ENCODE assay signal across 18 cellular contexts in the genomic region with DNA sequence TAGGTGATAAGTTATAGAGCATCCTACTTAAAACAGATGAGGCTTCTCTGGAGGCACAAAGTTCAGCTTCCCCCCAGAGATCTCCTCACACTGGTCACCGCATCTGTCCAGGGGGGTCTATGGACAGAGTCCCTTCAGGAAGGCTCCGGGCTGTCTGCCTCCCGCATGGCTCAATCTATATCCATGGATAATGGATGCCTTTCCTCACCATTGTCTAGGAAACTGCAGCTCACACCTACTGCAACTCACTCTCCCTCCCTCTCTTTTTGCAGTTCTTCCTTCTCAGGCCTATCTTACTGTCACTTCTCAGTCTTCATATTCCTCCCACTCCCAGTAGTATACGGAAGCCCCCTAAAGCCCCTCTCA.
DNase-seq lines count a peak whose midpoint lies in the region; ATAC-seq and TF ChIP-seq lines count a peak whose summit lies in the region.
"Had no signal": no experiment of that assay in that cellular context is flagged by ENCODE, and none has a peak within 500 bp of the region (broad histone marks: within the 10 kb centered on the region; RNA-seq: fewer than 3 reads in every experiment).

No MANE protein-coding gene starts in this region.

- H3K9me3 Mint-ChIP-seq in GM23338 = peaks cover 5% of the 10 kb centered on the region; the same call in 2 of the 3 replicates
- H3K9me3 Mint-ChIP-seq in chondrocyte (ENCODE audit: low read depth) = peaks cover 3% of the 10 kb centered on the region
- no peaks in the 10 kb centered on the region for H3K9me3 Mint-ChIP-seq in progenitor cell of endocrine pancreas (ENCODE audit: low read depth)

- H3K4me1 Mint-ChIP-seq in GM23338 (peaks cover 28% of the 10 kb centered on the region), chondrocyte (ENCODE audit: low read depth) (no peaks in the 10 kb centered on the region), progenitor cell of endocrine pancreas (ENCODE audit: low read depth) (peaks cover 15% of the 10 kb centered on the region)

- H3K27ac Mint-ChIP-seq in GM23338 = peak overlapping the region; percentile 9
- peak overlapping the region; percentile 46 for H3K27ac Mint-ChIP-seq in chondrocyte (ENCODE audit: unreplicated experiment)
- no peak overlapping the region for H3K27ac Mint-ChIP-seq in progenitor cell of endocrine pancreas

- H3K4me2 ChIP-seq in GM23338 = no peak overlapping the region
- H3K4me2 ChIP-seq: PC-9 had no signal

- no peaks in the 10 kb centered on the region for H4K20me1 ChIP-seq in GM23338 (replicated peaks; ENCODE audit: insufficient read depth)

- H2AFZ ChIP-seq in GM23338 = peak overlapping the region; percentile 80
- H2AFZ ChIP-seq: PC-9 had no signal

- no peaks in the 10 kb centered on the region for H3K9me3 ChIP-seq in mesodermal cell (ENCODE audit: control insufficient read depth, low read length)
- H3K9me3 ChIP-seq: SJCRH30 had no signal

- H3K36me3 ChIP-seq in GM23338 (ENCODE audit: insufficient read depth) (no peaks in the 10 kb centered on the region), mesodermal cell (ENCODE audit: control insufficient read depth, insufficient read depth, low read length) (no peaks in the 10 kb centered on the region)
- H3K36me3 ChIP-seq: SJCRH30 had no signal

- TF ChIP-seq CTCF in GM23338 (conservative IDR thresholded peaks at IDR 0.05; ENCODE audit: low read depth in 2 of 2) (no peak), chondrocyte (IDR thresholded peaks at IDR 0.05) (no peak), progenitor cell of endocrine pancreas (IDR thresholded peaks at IDR 0.05; ENCODE audit: unreplicated experiment) (no peak)

- no peaks in the 10 kb centered on the region for H3K79me2 ChIP-seq in GM23338 (replicated peaks; ENCODE audit: insufficient read depth)

- H3K36me3 Mint-ChIP-seq in GM23338 (ENCODE audit: low read depth) (no peaks in the 10 kb centered on the region), chondrocyte (ENCODE audit: low read depth) (peaks cover 2% of the 10 kb centered on the region), progenitor cell of endocrine pancreas (ENCODE audit: insufficient read depth) (no peaks in the 10 kb centered on the region)

- H3K27ac ChIP-seq in GM23338 (ENCODE audit: low read depth) = no peak overlapping the region
- peak overlapping the region; percentile 10 for H3K27ac ChIP-seq in mesodermal cell (ENCODE audit: low read depth, low read length, severe bottlenecking)
- H3K27ac ChIP-seq: C4-2B, PC-9, SJCRH30 had no signal

- no peaks in the 10 kb centered on the region for H3K27me3 ChIP-seq in GM23338 (ENCODE audit: insufficient read depth)
- H3K27me3 ChIP-seq: SJCRH30 had no signal

- in situ Hi-C loops in ACHN (cut with HindIII; ENCODE audit: low pct_ligation_motif_present, low pct_unique_long_range_greater_than_20kb, low sequenced_read_pairs) = no loop called here

- peaks cover 9% of the 10 kb centered on the region for H3K27me3 Mint-ChIP-seq in GM23338 (ENCODE audit: insufficient read depth, low read depth, poor library complexity)
- no peaks in the 10 kb centered on the region for H3K27me3 Mint-ChIP-seq in chondrocyte (ENCODE audit: low read depth)
- H3K27me3 Mint-ChIP-seq in progenitor cell of endocrine pancreas = peaks cover 22% of the 10 kb centered on the region

- H3K4me3 ChIP-seq in GM23338 (no peak overlapping the region), mesodermal cell (ENCODE audit: extremely low read depth, insufficient read depth, low read length, poor library complexity, severe bottlenecking) (no peak overlapping the region)
- H3K4me3 ChIP-seq: PC-9, SJCRH30 had no signal

- peak; percentile 76 for ATAC-seq in GM23338
- no peak for ATAC-seq in HG03521 (IDR thresholded peaks at IDR 0.05; ENCODE audit: unreplicated experiment)

- DNase-seq in GM23338 (ENCODE audit: low spot score) = no peak
- peak; percentile 63 for DNase-seq in NCI-H146 (lab: John Stamatoyannopoulos, UW)
- DNase-seq in chondrocyte (ENCODE audit: low spot score) = no peak
- DNase-seq in ACHN = no peak
- no peak for DNase-seq in progenitor cell of endocrine pancreas (ENCODE audit: low spot score, unreplicated experiment)
- no peak for DNase-seq in hepatic stellate cell (ENCODE audit: low spot score)
- DNase-seq: DND-41, GF-D8, HCEC 1CT, NCI-H1105 treated with DMSO at 0.1 percent for 48 hours, NCI-H187 treated with DMSO at 0.1 percent for 48 hours, NCI-H446, NCI-H69, PC-9, SJCRH30 had no signal

- no peaks in the 10 kb centered on the region for H3K9me2 ChIP-seq in GM23338 (ENCODE audit: insufficient read depth)

- 40 to 44% methylated on average over 1 to 2 of the region's 4 CpGs for WGBS in mesodermal cell (ENCODE audit: insufficient coverage in 2 of 2), 2 experiments

- no peaks in the 10 kb centered on the region for H3F3A ChIP-seq in GM23338 (replicated peaks; ENCODE audit: low read depth)

- H3K4me1 ChIP-seq in GM23338 (ENCODE audit: insufficient read depth) (peaks cover 10% of the 10 kb centered on the region; the same call in 1 of the 2 replicates), mesodermal cell (ENCODE audit: control insufficient read depth, insufficient read depth, low read length, poor library complexity, severe bottlenecking) (peaks cover 16% of the 10 kb centered on the region)
- H3K4me1 ChIP-seq: SJCRH30 had no signal

- H3K4me3 Mint-ChIP-seq in GM23338 (no peak overlapping the region), chondrocyte (ENCODE audit: unreplicated experiment) (no peak overlapping the region), progenitor cell of endocrine pancreas (ENCODE audit: low read depth) (no peak overlapping the region)

TF ChIP-seq in GM23338, 12 proteins besides CTCF, POLR2A, EP300 and RAD21 (continues in another document):
- TF ChIP-seq EZH2phosphoT487 (IDR thresholded peaks at IDR 0.05; ENCODE audit: unreplicated experiment) (no peak), ZNF462 (CRISPR knock-in tag; IDR thresholded peaks at IDR 0.05) (no peak), ZNF114 (CRISPR knock-in tag; IDR thresholded peaks at IDR 0.05) (no peak), CREB1 (CRISPR knock-in tag; IDR thresholded peaks at IDR 0.05; ENCODE audit: low read depth) (no peak), JUNB (IDR thresholded peaks at IDR 0.05; ENCODE audit: unreplicated experiment) (no peak)
